In genomic region chr17:73901249-73901648, GRCh38 we compare ENCODE assay signal across 11 cellular contexts.
DNase-seq lines count a peak whose midpoint lies in the region; ATAC-seq lines count a peak whose summit lies in the region.
"Had no signal": no experiment of that assay in that cellular context is flagged by ENCODE, and none has a peak within 500 bp of the region (broad histone marks: within the 10 kb centered on the region; RNA-seq: fewer than 3 reads in every experiment).

No MANE protein-coding gene starts in this region.

- H3K27ac ChIP-seq in duodenal mucosa (ENCODE audit: low read depth, low read length): no peak overlapping the region
- H3K27ac ChIP-seq in naive thymus-derived CD4-positive, alpha-beta T cell (ENCODE audit: low read depth, low read length): no peak overlapping the region
- H3K27ac ChIP-seq: RWPE1 had no signal

- H3K4me1 ChIP-seq in duodenal mucosa (ENCODE audit: control insufficient read depth in 1 of 2, insufficient read depth in 2 of 2, low read length in 2 of 2): peaks cover 8 to 12% of the 10 kb centered on the region in 2 donors
- peaks cover 0 to 6% of the 10 kb centered on the region in 2 donors for H3K4me1 ChIP-seq in naive thymus-derived CD4-positive, alpha-beta T cell (ENCODE audit: control insufficient read depth in 2 of 2, insufficient read depth in 2 of 2, low read length in 2 of 2)

- H3K9me3 ChIP-seq in duodenal mucosa (ENCODE audit: control insufficient read depth in 1 of 2, low read length in 2 of 2): no peaks in the 10 kb centered on the region
- H3K9me3 ChIP-seq in naive thymus-derived CD4-positive, alpha-beta T cell (ENCODE audit: control insufficient read depth in 2 of 3, low read length in 3 of 3): no peaks in the 10 kb centered on the region

- POLR2A ChIA-PET in naive thymus-derived CD4-positive, alpha-beta T cell (lab: Charles Lee): no interaction called here

- no peak overlapping the region for H3K27ac Mint-ChIP-seq in stimulated activated naive CD8-positive, alpha-beta T cell treated with anti-CD3 and anti-CD28 coated beads, Interleukin-15, Interleukin-2, amounts not matched to agents 100 ng/mL and 50 ng/mL, for 24 hours
- H3K27ac Mint-ChIP-seq in naive thymus-derived CD4-positive, alpha-beta T cell: no peak overlapping the region

- DNase-seq in stimulated activated naive CD8-positive, alpha-beta T cell treated with anti-CD3 and anti-CD28 coated beads, Interleukin-15, Interleukin-2, amounts not matched to agents 100 U/mL and 50 U/mL, for 24 hours: no peak
- no peak for DNase-seq in naive thymus-derived CD4-positive, alpha-beta T cell
- DNase-seq in stimulated activated CD4-positive, alpha-beta T cell treated with anti-CD3 and anti-CD28 coated beads, Interleukin-4, amount 100 ng/mL, for 4 hours: no peak
- DNase-seq in HuH-7 (ENCODE audit: low spot score): no peak
- no peak for DNase-seq in DMS53 treated with DMSO at 0.1 percent for 48 hours (lab: John Stamatoyannopoulos, UW; ENCODE audit: unreplicated experiment)
- DNase-seq: activated CD4-positive, alpha-beta T cell treated with anti-CD3 and anti-CD28 coated beads, Interleukin-2, amount 50 U/mL, for 4 hours; erythroblast had no signal

- H3K4me3 Mint-ChIP-seq in stimulated activated naive CD8-positive, alpha-beta T cell treated with anti-CD3 and anti-CD28 coated beads, Interleukin-15, Interleukin-2, amounts not matched to agents 100 ng/mL and 50 ng/mL, for 24 hours: peak overlapping the region; percentile 71
- H3K4me3 Mint-ChIP-seq in naive thymus-derived CD4-positive, alpha-beta T cell: peak overlapping the region in 9 of 10 donors; percentile 85 to 95 (median 91)

- H3K4me1 Mint-ChIP-seq in stimulated activated naive CD8-positive, alpha-beta T cell treated with anti-CD3 and anti-CD28 coated beads, Interleukin-15, Interleukin-2, amounts not matched to agents 100 ng/mL and 50 ng/mL, for 24 hours (ENCODE audit: low read depth): peaks cover 3% of the 10 kb centered on the region
- H3K4me1 Mint-ChIP-seq in naive thymus-derived CD4-positive, alpha-beta T cell: peaks cover 2 to 21% (median 12%) of the 10 kb centered on the region in 7 donors

- no peak for ATAC-seq in stimulated activated naive CD8-positive, alpha-beta T cell treated with anti-CD3 and anti-CD28 coated beads, Interleukin-15, Interleukin-2, amounts not matched to agents 100 U/mL and 50 U/mL, for 24 hours
- no peak for ATAC-seq in naive thymus-derived CD4-positive, alpha-beta T cell
- no peak for ATAC-seq in HG02798 (IDR thresholded peaks at IDR 0.05; ENCODE audit: poor library complexity, unreplicated experiment)

- no peaks in the 10 kb centered on the region for H3K36me3 ChIP-seq in duodenal mucosa (ENCODE audit: control insufficient read depth in 1 of 2, insufficient read depth in 2 of 2, low read length in 2 of 2)
- no peaks in the 10 kb centered on the region for H3K36me3 ChIP-seq in naive thymus-derived CD4-positive, alpha-beta T cell (ENCODE audit: control insufficient read depth in 2 of 3, insufficient read depth in 3 of 3, low read length in 3 of 3)

- H3K9me3 Mint-ChIP-seq in stimulated activated naive CD8-positive, alpha-beta T cell treated with anti-CD3 and anti-CD28 coated beads, Interleukin-15, Interleukin-2, amounts not matched to agents 100 ng/mL and 50 ng/mL, for 24 hours: no peaks in the 10 kb centered on the region
- H3K9me3 Mint-ChIP-seq in naive thymus-derived CD4-positive, alpha-beta T cell: no peaks in the 10 kb centered on the region

- intact Hi-C loops in naive thymus-derived CD4-positive, alpha-beta T cell (cut with micrococcal nuclease): loop anchor here in 1 of 2 donors (5.0 kb wide), 1 partner anchor 179 kb away; no protein-coding TSS in a partner anchor

- CTCF ChIA-PET in naive thymus-derived CD4-positive, alpha-beta T cell (lab: Charles Lee): interaction anchor here (1.4 kb wide), 1 partner anchor 60 kb away, joined by 4 read pairs; no protein-coding TSS in a partner anchor

- peak overlapping the region in 1 of 2 donors; percentile 39 for H3K9ac ChIP-seq in duodenal mucosa (ENCODE audit: low read depth in 1 of 2, low read length in 2 of 2)

- peak overlapping the region; percentile 55 to 62 for H3K4me3 ChIP-seq in duodenal mucosa (ENCODE audit: low read depth in 1 of 2, low read length in 2 of 2)
- H3K4me3 ChIP-seq in naive thymus-derived CD4-positive, alpha-beta T cell (ENCODE audit: low read length): peak overlapping the region; percentile 48

- H3K27me3 ChIP-seq in duodenal mucosa (ENCODE audit: control insufficient read depth in 1 of 2, insufficient read depth in 2 of 2, low read length in 2 of 2): peaks cover 16 to 31% of the 10 kb centered on the region in 2 donors
- peaks cover 0 to 3% of the 10 kb centered on the region in 2 donors for H3K27me3 ChIP-seq in naive thymus-derived CD4-positive, alpha-beta T cell (ENCODE audit: control insufficient read depth in 2 of 2, insufficient read depth in 2 of 2, low read length in 2 of 2)

- H3K36me3 Mint-ChIP-seq in stimulated activated naive CD8-positive, alpha-beta T cell treated with anti-CD3 and anti-CD28 coated beads, Interleukin-15, Interleukin-2, amounts not matched to agents 100 ng/mL and 50 ng/mL, for 24 hours (ENCODE audit: low read depth): no peaks in the 10 kb centered on the region
- H3K36me3 Mint-ChIP-seq in naive thymus-derived CD4-positive, alpha-beta T cell: peaks cover 0 to 5% (median 0%) of the 10 kb centered on the region in 5 donors

- peaks cover 57% of the 10 kb centered on the region for H3K27me3 Mint-ChIP-seq in stimulated activated naive CD8-positive, alpha-beta T cell treated with anti-CD3 and anti-CD28 coated beads, Interleukin-15, Interleukin-2, amounts not matched to agents 100 ng/mL and 50 ng/mL, for 24 hours
- peaks cover 18 to 38% (median 29%) of the 10 kb centered on the region in 5 donors for H3K27me3 Mint-ChIP-seq in naive thymus-derived CD4-positive, alpha-beta T cell
